Comparison of ENCODE assay signal across 8 cellular contexts in the genomic region with DNA sequence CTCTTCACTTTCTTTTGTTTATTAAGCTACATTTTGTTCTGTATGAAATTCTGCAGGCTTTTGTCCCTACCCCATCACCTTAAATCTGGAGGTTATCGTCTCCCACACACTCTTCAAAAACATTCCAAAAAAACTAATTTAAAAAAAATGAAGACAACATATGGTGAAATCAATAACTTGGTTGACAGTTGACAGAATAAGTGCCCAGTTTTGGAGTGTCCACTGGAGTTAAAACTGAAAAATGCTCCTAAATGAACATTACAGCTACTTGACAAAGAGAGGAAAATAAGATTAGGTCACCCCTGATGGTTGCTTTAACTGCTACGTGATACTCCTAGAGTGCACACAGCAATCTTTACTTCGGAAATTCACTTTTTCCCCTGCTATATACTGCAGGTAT. TPM values are rescaled to one million over a fixed set of nuclear protein-coding genes. Genes with fewer than 3 reads are reported as not detected.
DNase-seq lines count a peak whose midpoint lies in the region; ATAC-seq and TF ChIP-seq lines count a peak whose summit lies in the region.

No MANE protein-coding gene starts in this region.

- no peaks in the 10 kb centered on the region for H3K27me3 ChIP-seq in gastroesophageal sphincter

- peak overlapping the region; percentile 88 to 93 for H3K4me3 ChIP-seq in gastroesophageal sphincter

- H3K36me3 ChIP-seq in gastroesophageal sphincter, result no peaks in the 10 kb centered on the region

- no peaks in the 10 kb centered on the region for H3K9me3 Mint-ChIP-seq in stimulated activated memory B cell treated with anti-CD40 and anti-IgM and Interleukin-4, amounts not matched to agents 10 μg/mL and 1 μg/mL and 100 μg/mL, for 72 hours

- H3K27ac Mint-ChIP-seq in stimulated activated memory B cell treated with anti-CD40 and anti-IgM and Interleukin-4, amounts not matched to agents 10 μg/mL and 1 μg/mL and 100 μg/mL, for 72 hours, result peak overlapping the region; percentile 88

- no peak for TF ChIP-seq POLR2A in gastroesophageal sphincter (IDR thresholded peaks at IDR 0.05)

- H3K4me1 ChIP-seq in gastroesophageal sphincter, result peaks cover 0 to 28% (median 3%) of the 10 kb centered on the region in 3 donors

- 14 to 30% methylated on average over 2 to 3 of the region's 3 CpGs for WGBS in gastroesophageal sphincter (ENCODE audit: low coverage in 1 of 2), 2 donors

- no peaks in the 10 kb centered on the region for H3K9me3 ChIP-seq in gastroesophageal sphincter

- DNase-seq in NCI-H1417 (lab: John Stamatoyannopoulos, UW), result peak in 2 of 3 experiments; percentile 47 to 68
- no peak for DNase-seq in NCI-H1417 treated with DMSO at 0.1 percent for 48 hours (lab: John Stamatoyannopoulos, UW)
- peak; percentile 11 for DNase-seq in SW480 (ENCODE audit: low spot score)
- no peak for DNase-seq in head of caudate nucleus
- DNase-seq in 8988T, result no peak

- ATAC-seq in gastroesophageal sphincter, result no peak
- ATAC-seq in stimulated activated memory B cell treated with anti-CD40 and anti-IgM and Interleukin-4, amounts not matched to agents 10 μg/mL and 1 μg/mL and 100 μg/mL, for 72 hours, result no peak
- ATAC-seq in HG03354 (IDR thresholded peaks at IDR 0.05; ENCODE audit: poor library complexity, severe bottlenecking, unreplicated experiment), result no peak

- no peak for TF ChIP-seq CTCF in gastroesophageal sphincter (IDR thresholded peaks at IDR 0.05)

- no peaks in the 10 kb centered on the region for H3K36me3 Mint-ChIP-seq in stimulated activated memory B cell treated with anti-CD40 and anti-IgM and Interleukin-4, amounts not matched to agents 10 μg/mL and 1 μg/mL and 100 μg/mL, for 72 hours

- H3K4me1 Mint-ChIP-seq in stimulated activated memory B cell treated with anti-CD40 and anti-IgM and Interleukin-4, amounts not matched to agents 10 μg/mL and 1 μg/mL and 100 μg/mL, for 72 hours, result peaks cover 22% of the 10 kb centered on the region

- intact Hi-C loops in head of caudate nucleus (cut with DNase I), result loop anchor here (10.0 kb wide), 2 partner anchors 54 to 94 kb away; no protein-coding TSS in a partner anchor

- peak overlapping the region in 2 of 4 donors; percentile 91 to 97 for H3K27ac ChIP-seq in gastroesophageal sphincter

- no peak for TF ChIP-seq EP300 in gastroesophageal sphincter (IDR thresholded peaks at IDR 0.05)

- peak overlapping the region; percentile 92 for H3K4me3 Mint-ChIP-seq in stimulated activated memory B cell treated with anti-CD40 and anti-IgM and Interleukin-4, amounts not matched to agents 10 μg/mL and 1 μg/mL and 100 μg/mL, for 72 hours

- H3K27me3 Mint-ChIP-seq in stimulated activated memory B cell treated with anti-CD40 and anti-IgM and Interleukin-4, amounts not matched to agents 10 μg/mL and 1 μg/mL and 100 μg/mL, for 72 hours, result no peaks in the 10 kb centered on the region

RNA-seq across cellular contexts. Expression of a gene that starts 0.6 kb away (rescaled TPM):
- 10 to 100 TPM in 3 of 4 donors, 1 to 10 TPM in 1; 9.3 to 39.4 (median 20.3) TPM for total RNA-seq in gastroesophageal sphincter

Comparison
In these comparisons a context has a peak if more than half of its experiments do, and no peak if none do; other contexts are left out.
1. DNase-seq: peak in NCI-H1417 (2 of 3) and SW480 (single experiment); none in NCI-H1417 treated with DMSO at 0.1 percent for 48 hours (single experiment), head of caudate nucleus (0 of 42) and 8988T (single experiment).